ENCODE assay signal across 11 cellular contexts in genomic region chr13:33744589-33745369, GRCh38.
A peak's percentile ranks its signal among the peaks of the same experiment; 100 is the strongest.
DNase-seq lines count a peak whose midpoint lies in the region; ATAC-seq, FAIRE-seq and TF ChIP-seq lines count a peak whose summit lies in the region.
"Had no signal": no experiment of that assay in that cellular context is flagged by ENCODE, and none has a peak within 500 bp of the region (broad histone marks: within the 10 kb centered on the region; RNA-seq: fewer than 3 reads in every experiment).

No MANE protein-coding gene starts in this region.

- 39% methylated on average over 3 of the region's 3 CpGs for WGBS in prostate gland

- H3K36me3 ChIP-seq in astrocyte (ENCODE audit: insufficient read depth, low read length) (no peaks in the 10 kb centered on the region), prostate gland (no peaks in the 10 kb centered on the region), uterus (no peaks in the 10 kb centered on the region)

- H3K9me3 ChIP-seq in astrocyte (ENCODE audit: insufficient read depth, low read depth, low read length), result peaks cover 7% of the 10 kb centered on the region
- no peaks in the 10 kb centered on the region for H3K9me3 ChIP-seq in prostate gland
- no peaks in the 10 kb centered on the region for H3K9me3 ChIP-seq in uterus

- no peaks in the 10 kb centered on the region for H3K27me3 Mint-ChIP-seq in astrocyte (ENCODE audit: low read depth, unreplicated experiment)
- H3K27me3 Mint-ChIP-seq: activated CD4-positive, alpha-beta memory T cell treated with anti-CD3 and anti-CD28 coated beads for 36 hours had no signal

- FAIRE-seq in astrocyte (lab: Jason Lieb, UNC), result no peak
- FAIRE-seq: H54 had no signal

- H3K36me3 Mint-ChIP-seq in astrocyte (ENCODE audit: low read depth, unreplicated experiment), result no peaks in the 10 kb centered on the region
- H3K36me3 Mint-ChIP-seq: activated CD4-positive, alpha-beta memory T cell treated with anti-CD3 and anti-CD28 coated beads for 36 hours had no signal

- H3K4me2 ChIP-seq in astrocyte (ENCODE audit: low read length), result no peak overlapping the region

- no peaks in the 10 kb centered on the region for H3K4me1 Mint-ChIP-seq in astrocyte (ENCODE audit: low read depth, unreplicated experiment)

- no peak overlapping the region for H3K27ac Mint-ChIP-seq in astrocyte (ENCODE audit: unreplicated experiment)
- H3K27ac Mint-ChIP-seq: naive B cell had no signal

- H2AFZ ChIP-seq in astrocyte (ENCODE audit: low read depth, low read length), result no peak overlapping the region

- no peak overlapping the region for H3K27ac ChIP-seq in astrocyte (ENCODE audit: low read depth, low read length)
- H3K27ac ChIP-seq in prostate gland, result peak overlapping the region; percentile 43 to 77
- H3K27ac ChIP-seq in uterus, result no peak overlapping the region

- intact Hi-C loops in prostate gland (cut with DNase I), result no loop called here
- intact Hi-C loops in uterus (cut with DNase I; ENCODE audit: low total_unique reads), result no loop called here

- H3K4me1 ChIP-seq in astrocyte (ENCODE audit: insufficient read depth, low read length) (peaks cover 5% of the 10 kb centered on the region), prostate gland (replicated peaks) (no peaks in the 10 kb centered on the region), uterus (no peaks in the 10 kb centered on the region)

- TF ChIP-seq POLR2A in prostate gland (IDR thresholded peaks at IDR 0.05) (no peak), uterus (IDR thresholded peaks at IDR 0.05) (no peak)

- H3K27me3 ChIP-seq in astrocyte (ENCODE audit: insufficient read depth, low read length) (no peaks in the 10 kb centered on the region), prostate gland (replicated peaks; ENCODE audit: insufficient read depth) (no peaks in the 10 kb centered on the region), uterus (no peaks in the 10 kb centered on the region)

- no peak for ATAC-seq in HG02981 (IDR thresholded peaks at IDR 0.05; ENCODE audit: unreplicated experiment)

- no peaks in the 10 kb centered on the region for H4K20me1 ChIP-seq in astrocyte (ENCODE audit: insufficient read depth, low read length)

- H3K4me3 Mint-ChIP-seq in astrocyte (ENCODE audit: unreplicated experiment), result no peak overlapping the region
- H3K4me3 Mint-ChIP-seq: activated CD4-positive, alpha-beta memory T cell treated with anti-CD3 and anti-CD28 coated beads for 36 hours had no signal

- no peak overlapping the region for H3K9ac ChIP-seq in astrocyte (ENCODE audit: low read length)

- H3K79me2 ChIP-seq in astrocyte (ENCODE audit: insufficient read depth, low read length), result no peaks in the 10 kb centered on the region

- TF ChIP-seq CTCF in astrocyte (IDR thresholded peaks at IDR 0.05; ENCODE audit: insufficient read depth, low read depth, low read length) (no peak), prostate gland (IDR thresholded peaks at IDR 0.05) (no peak), uterus (IDR thresholded peaks at IDR 0.05) (no peak)

- DNase-seq in NCI-H82 (lab: John Stamatoyannopoulos, UW) (peak; percentile 57), NCI-H82 treated with DMSO at 0.1 percent for 48 hours (lab: John Stamatoyannopoulos, UW; ENCODE audit: unreplicated experiment) (no peak), MV-4-11 (lab: John Stamatoyannopoulos, UW) (peak; percentile 35), astrocyte (ENCODE audit: low read depth) (peak; percentile 17), prostate gland (ENCODE audit: low spot score) (peak; percentile 65), epidermal melanocyte (ENCODE audit: insufficient read length, low spot score) (no peak), uterus (no peak)
- DNase-seq: naive B cell had no signal

- peaks cover 4% of the 10 kb centered on the region for H3K9me3 Mint-ChIP-seq in astrocyte (ENCODE audit: unreplicated experiment)
- H3K9me3 Mint-ChIP-seq: activated CD4-positive, alpha-beta memory T cell treated with anti-CD3 and anti-CD28 coated beads for 36 hours had no signal

- H3K4me3 ChIP-seq in astrocyte (ENCODE audit: insufficient read depth, low read depth, low read length), result no peak overlapping the region
- H3K4me3 ChIP-seq in prostate gland, result no peak overlapping the region
- H3K4me3 ChIP-seq in uterus, result no peak overlapping the region

Comparison
In these comparisons a context has a peak if more than half of its experiments do, and no peak if none do; other contexts are left out.
1. DNase-seq: peak in NCI-H82 (single experiment), MV-4-11 (single experiment), astrocyte (single experiment) and prostate gland (single experiment); none in NCI-H82 treated with DMSO at 0.1 percent for 48 hours (single experiment), epidermal melanocyte (single experiment) and uterus (0 of 2).
2. H3K27ac ChIP-seq: peak in prostate gland (2 of 2); none in astrocyte (single experiment) and uterus (0 of 2).